Comparison of ENCODE assay signal across 17 cellular contexts in the genomic region with DNA sequence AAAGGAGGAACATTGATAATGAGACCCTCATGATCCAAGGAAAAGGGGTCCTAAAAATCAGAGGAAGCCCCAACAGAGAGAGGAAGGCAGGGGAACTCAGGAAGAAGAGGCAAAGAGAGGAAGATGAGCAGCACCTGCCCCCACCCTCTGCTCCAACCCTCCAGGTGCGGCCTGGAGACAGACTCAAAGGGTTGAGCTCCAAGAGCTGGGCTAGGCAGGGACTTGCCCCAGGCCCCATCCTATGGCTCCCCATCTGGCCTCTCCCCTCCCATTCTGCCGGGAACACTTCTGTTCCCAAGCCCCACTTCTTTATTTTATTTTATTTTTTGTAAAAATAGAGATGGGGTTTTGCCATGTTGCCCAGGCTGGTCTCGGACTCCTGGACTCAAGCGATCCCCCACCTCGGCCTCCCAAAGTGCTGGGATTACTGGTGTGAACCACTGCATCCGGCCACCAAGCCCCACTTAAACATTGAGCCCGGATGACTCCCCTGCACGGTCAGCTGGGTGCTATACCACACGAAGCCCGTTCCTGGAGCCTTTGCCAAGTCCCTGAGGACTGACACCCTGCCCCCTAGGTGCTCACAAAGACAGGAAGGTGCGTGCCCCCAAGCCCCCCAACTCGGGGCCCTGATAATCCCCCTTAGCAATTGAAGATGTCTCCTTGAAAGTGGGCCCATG. TPM values are rescaled to one million over a fixed set of nuclear protein-coding genes. Genes with fewer than 3 reads are reported as not detected.
DNase-seq lines count a peak whose midpoint lies in the region; ATAC-seq and TF ChIP-seq lines count a peak whose summit lies in the region.
"Had no signal": no experiment of that assay in that cellular context is flagged by ENCODE, and none has a peak within 500 bp of the region (broad histone marks: within the 10 kb centered on the region; RNA-seq: fewer than 3 reads in every experiment).

No MANE protein-coding gene starts in this region.

- no peak for DNase-seq in activated naive CD4-positive, alpha-beta T cell treated with anti-CD3 and anti-CD28 coated beads, Interleukin-2, amount 50 U/mL, for 72 hours (ENCODE audit: low spot score in 2 of 2)
- DNase-seq in activated naive CD4-positive, alpha-beta T cell treated with anti-CD3 and anti-CD28 coated beads for 36 hours, result no peak
- DNase-seq in activated T-helper 2 cell treated with anti-CD3 and anti-CD28 coated beads, Interferon-gamma antibody, Interleukin-2, Interleukin-4, amounts not matched to agents 10 μg/mL and 5 μg/mL and 100 μg/mL, durations not matched to agents 14 hours and 24 hours and 36 hours (ENCODE audit: low spot score), result no peak
- DNase-seq in left lobe of liver (ENCODE audit: low spot score) (peak; percentile 14), DMS79 treated with DMSO at 0.1 percent for 48 hours (lab: John Stamatoyannopoulos, UW) (no peak), erythroblast (lab: John Stamatoyannopoulos, UW) (no peak)
- DNase-seq: activated CD4-positive, alpha-beta T cell treated with anti-CD3 and anti-CD28 coated beads, Interleukin-2, amount 50 U/mL, for 1 hour; anterior cingulate cortex; caudate nucleus; NCI-H146 had no signal

- no peak overlapping the region for H3K4me3 Mint-ChIP-seq in activated naive CD4-positive, alpha-beta T cell treated with anti-CD3 and anti-CD28 coated beads for 36 hours
- H3K4me3 Mint-ChIP-seq in activated T-helper 2 cell treated with anti-CD3 and anti-CD28 coated beads, Interferon-gamma antibody, Interleukin-2, Interleukin-4, amounts not matched to agents 10 μg/mL and 5 μg/mL and 100 μg/mL, durations not matched to agents 14 hours and 24 hours and 36 hours (ENCODE audit: low read depth), result no peak overlapping the region
- no peak overlapping the region for H3K4me3 Mint-ChIP-seq in stimulated activated memory B cell treated with anti-CD40 and anti-IgM and Interleukin-4, amounts not matched to agents 10 μg/mL and 1 μg/mL and 100 μg/mL, for 72 hours
- H3K4me3 Mint-ChIP-seq: activated T-helper 1 cell treated with anti-CD3 and anti-CD28 coated beads, Interleukin-12 subunit alpha, Interleukin-12 subunit beta, Interleukin-2, Interleukin-4 antibody, amounts not matched to agents 30 ng/mL and 10 ng/mL and 1 ng/mL, durations not matched to agents 14 hours and 24 hours and 36 hours; CD4-positive, alpha-beta T cell; memory B cell had no signal

- TF ChIP-seq POLR2A in erythroblast (IDR thresholded peaks at IDR 0.05; ENCODE audit: low read length), result no peak

- CTCF ChIA-PET in activated naive CD4-positive, alpha-beta T cell treated with anti-CD3 and anti-CD28 coated beads for 36 hours (lab: Charles Lee), result interaction anchor here (1.0 to 1.7 kb wide), 2 partner anchors 56 to 105 kb away, joined by 6 to 8 read pairs; no protein-coding TSS in a partner anchor

- peaks cover 0 to 8% of the 10 kb centered on the region in 2 donors for H3K36me3 Mint-ChIP-seq in activated naive CD4-positive, alpha-beta T cell treated with anti-CD3 and anti-CD28 coated beads, Interleukin-2, amount 50 U/mL, for 72 hours
- H3K36me3 Mint-ChIP-seq in activated naive CD4-positive, alpha-beta T cell treated with anti-CD3 and anti-CD28 coated beads for 36 hours (ENCODE audit: low read depth), result no peaks in the 10 kb centered on the region
- H3K36me3 Mint-ChIP-seq in activated T-helper 2 cell treated with anti-CD3 and anti-CD28 coated beads, Interferon-gamma antibody, Interleukin-2, Interleukin-4, amounts not matched to agents 10 μg/mL and 5 μg/mL and 100 μg/mL, durations not matched to agents 14 hours and 24 hours and 36 hours (ENCODE audit: low read depth), result no peaks in the 10 kb centered on the region
- no peaks in the 10 kb centered on the region for H3K36me3 Mint-ChIP-seq in stimulated activated memory B cell treated with anti-CD40 and anti-IgM and Interleukin-4, amounts not matched to agents 10 μg/mL and 1 μg/mL and 100 μg/mL, for 72 hours
- H3K36me3 Mint-ChIP-seq: memory B cell had no signal

- ATAC-seq in activated naive CD4-positive, alpha-beta T cell treated with anti-CD3 and anti-CD28 coated beads, Interleukin-2, amount 50 U/mL, for 72 hours, result no peak
- no peak for ATAC-seq in left lobe of liver
- ATAC-seq in stimulated activated memory B cell treated with anti-CD40 and anti-IgM and Interleukin-4, amounts not matched to agents 10 μg/mL and 1 μg/mL and 100 μg/mL, for 72 hours, result no peak
- ATAC-seq: pancreas had no signal

- intact Hi-C loops in activated naive CD4-positive, alpha-beta T cell treated with anti-CD3 and anti-CD28 coated beads for 36 hours (cut with micrococcal nuclease), result no loop called here
- intact Hi-C loops in activated T-helper 2 cell treated with anti-CD3 and anti-CD28 coated beads, Interferon-gamma antibody, Interleukin-2, Interleukin-4, amounts not matched to agents 10 μg/mL and 5 μg/mL and 100 μg/mL, durations not matched to agents 14 hours and 24 hours and 36 hours (cut with micrococcal nuclease), result no loop called here

- peak overlapping the region; percentile 25 to 84 for H3K27ac Mint-ChIP-seq in activated naive CD4-positive, alpha-beta T cell treated with anti-CD3 and anti-CD28 coated beads, Interleukin-2, amount 50 U/mL, for 72 hours
- H3K27ac Mint-ChIP-seq in activated naive CD4-positive, alpha-beta T cell treated with anti-CD3 and anti-CD28 coated beads for 36 hours, result no peak overlapping the region
- H3K27ac Mint-ChIP-seq in activated T-helper 2 cell treated with anti-CD3 and anti-CD28 coated beads, Interferon-gamma antibody, Interleukin-2, Interleukin-4, amounts not matched to agents 10 μg/mL and 5 μg/mL and 100 μg/mL, durations not matched to agents 14 hours and 24 hours and 36 hours, result peak overlapping the region; percentile 15
- H3K27ac Mint-ChIP-seq in stimulated activated memory B cell treated with anti-CD40 and anti-IgM and Interleukin-4, amounts not matched to agents 10 μg/mL and 1 μg/mL and 100 μg/mL, for 72 hours, result peak overlapping the region; percentile 94
- H3K27ac Mint-ChIP-seq: activated T-helper 1 cell treated with anti-CD3 and anti-CD28 coated beads, Interleukin-12 subunit alpha, Interleukin-12 subunit beta, Interleukin-2, Interleukin-4 antibody, amounts not matched to agents 30 ng/mL and 10 ng/mL and 1 ng/mL, durations not matched to agents 14 hours and 24 hours and 36 hours; CD4-positive, alpha-beta T cell; memory B cell had no signal

- peaks cover 29% of the 10 kb centered on the region for H3K4me1 Mint-ChIP-seq in activated naive CD4-positive, alpha-beta T cell treated with anti-CD3 and anti-CD28 coated beads for 36 hours (ENCODE audit: low read depth)
- H3K4me1 Mint-ChIP-seq in activated T-helper 2 cell treated with anti-CD3 and anti-CD28 coated beads, Interferon-gamma antibody, Interleukin-2, Interleukin-4, amounts not matched to agents 10 μg/mL and 5 μg/mL and 100 μg/mL, durations not matched to agents 14 hours and 24 hours and 36 hours (ENCODE audit: low read depth), result peaks cover 29% of the 10 kb centered on the region
- peaks cover 36% of the 10 kb centered on the region for H3K4me1 Mint-ChIP-seq in stimulated activated memory B cell treated with anti-CD40 and anti-IgM and Interleukin-4, amounts not matched to agents 10 μg/mL and 1 μg/mL and 100 μg/mL, for 72 hours

- H3K9me3 Mint-ChIP-seq in activated naive CD4-positive, alpha-beta T cell treated with anti-CD3 and anti-CD28 coated beads, Interleukin-2, amount 50 U/mL, for 72 hours, result no peaks in the 10 kb centered on the region
- no peaks in the 10 kb centered on the region for H3K9me3 Mint-ChIP-seq in activated naive CD4-positive, alpha-beta T cell treated with anti-CD3 and anti-CD28 coated beads for 36 hours
- H3K9me3 Mint-ChIP-seq in activated T-helper 2 cell treated with anti-CD3 and anti-CD28 coated beads, Interferon-gamma antibody, Interleukin-2, Interleukin-4, amounts not matched to agents 10 μg/mL and 5 μg/mL and 100 μg/mL, durations not matched to agents 14 hours and 24 hours and 36 hours, result no peaks in the 10 kb centered on the region
- no peaks in the 10 kb centered on the region for H3K9me3 Mint-ChIP-seq in stimulated activated memory B cell treated with anti-CD40 and anti-IgM and Interleukin-4, amounts not matched to agents 10 μg/mL and 1 μg/mL and 100 μg/mL, for 72 hours
- H3K9me3 Mint-ChIP-seq: activated T-helper 1 cell treated with anti-CD3 and anti-CD28 coated beads, Interleukin-12 subunit alpha, Interleukin-12 subunit beta, Interleukin-2, Interleukin-4 antibody, amounts not matched to agents 30 ng/mL and 10 ng/mL and 1 ng/mL, durations not matched to agents 14 hours and 24 hours and 36 hours; CD4-positive, alpha-beta T cell; memory B cell had no signal

- H3K27me3 Mint-ChIP-seq in activated naive CD4-positive, alpha-beta T cell treated with anti-CD3 and anti-CD28 coated beads for 36 hours (ENCODE audit: low read depth), result peaks cover 5% of the 10 kb centered on the region
- H3K27me3 Mint-ChIP-seq in activated T-helper 2 cell treated with anti-CD3 and anti-CD28 coated beads, Interferon-gamma antibody, Interleukin-2, Interleukin-4, amounts not matched to agents 10 μg/mL and 5 μg/mL and 100 μg/mL, durations not matched to agents 14 hours and 24 hours and 36 hours (ENCODE audit: low read depth), result peaks cover 17% of the 10 kb centered on the region
- peaks cover 21% of the 10 kb centered on the region for H3K27me3 Mint-ChIP-seq in stimulated activated memory B cell treated with anti-CD40 and anti-IgM and Interleukin-4, amounts not matched to agents 10 μg/mL and 1 μg/mL and 100 μg/mL, for 72 hours
- H3K27me3 Mint-ChIP-seq: CD4-positive, alpha-beta T cell had no signal

RNA-seq across cellular contexts. Expression of gene GPR55, which starts 3.8 kb away (rescaled TPM):
- total RNA-seq in activated naive CD4-positive, alpha-beta T cell treated with anti-CD3 and anti-CD28 coated beads, Interleukin-2, amount 50 U/mL, for 72 hours, result 10 to 100 TPM in 1 of 2 donors, 1 to 10 TPM in 1; 2.6 to 12.1 TPM
- total RNA-seq in activated naive CD4-positive, alpha-beta T cell treated with anti-CD3 and anti-CD28 coated beads for 36 hours, result under 1 TPM; 0.35 to 0.43 TPM
- 0.57 and 0.78 TPM in 2 replicates for total RNA-seq in activated T-helper 2 cell treated with anti-CD3 and anti-CD28 coated beads, Interferon-gamma antibody, Interleukin-2, Interleukin-4, amounts not matched to agents 10 μg/mL and 5 μg/mL and 100 μg/mL, durations not matched to agents 14 hours and 24 hours and 36 hours
- total RNA-seq in left lobe of liver, result not detected
- total RNA-seq: G401, thoracic aorta had no signal
